Comparison of ENCODE assay signal across 16 cellular contexts in the genomic region with DNA sequence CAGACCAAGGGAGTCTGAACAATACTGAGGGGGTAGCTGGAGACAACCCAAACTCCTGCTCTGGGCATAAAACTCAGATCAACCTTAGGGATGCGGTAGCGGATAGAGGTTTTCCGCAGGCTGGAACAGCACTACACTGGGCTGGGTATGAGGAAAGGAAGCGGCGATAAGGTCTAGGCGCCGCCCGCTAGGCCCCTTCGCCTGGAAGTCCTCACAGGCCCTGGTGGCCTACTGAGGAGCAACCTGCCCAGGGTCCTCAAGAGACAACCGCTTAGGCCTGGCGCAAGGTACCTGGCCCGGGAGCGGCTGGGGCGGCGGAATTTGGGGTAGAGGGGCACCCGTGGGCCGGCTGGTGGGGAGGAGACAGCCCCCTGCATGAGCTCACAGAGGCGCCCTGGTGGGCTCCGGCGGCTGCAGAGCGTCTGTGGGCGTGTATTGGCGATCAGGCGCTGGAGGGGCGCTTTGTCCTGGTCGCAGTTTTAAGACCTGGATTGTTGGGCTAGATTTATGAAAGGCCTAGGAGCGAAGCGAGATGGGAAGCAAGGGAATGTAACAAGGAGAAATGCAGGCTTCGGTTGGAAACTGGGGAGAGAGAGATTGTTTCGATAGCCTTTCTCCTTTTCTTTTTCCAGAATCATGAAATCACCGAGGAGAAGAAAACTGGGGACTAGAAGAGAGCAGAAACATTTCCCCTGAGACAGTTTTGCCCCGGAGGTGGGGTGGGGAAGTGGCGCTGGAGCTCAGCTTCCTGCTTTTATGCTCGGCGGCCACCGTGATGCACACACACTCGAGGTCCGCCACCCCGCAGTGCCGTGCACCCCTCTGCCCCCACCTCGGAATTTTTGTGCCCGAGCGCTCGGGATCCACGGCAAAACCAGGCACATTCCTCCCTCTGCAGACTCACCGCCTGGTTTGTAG. TPM values are rescaled to one million over a fixed set of nuclear protein-coding genes. Genes with fewer than 3 reads are reported as not detected.
A peak's percentile ranks its signal among the peaks of the same experiment; 100 is the strongest.
DNase-seq lines count a peak whose midpoint lies in the region; ATAC-seq and TF ChIP-seq lines count a peak whose summit lies in the region.
"Had no signal": no experiment of that assay in that cellular context is flagged by ENCODE, and none has a peak within 500 bp of the region (broad histone marks: within the 10 kb centered on the region; RNA-seq: fewer than 3 reads in every experiment).

No MANE protein-coding gene starts in this region.

- H3K4me1 ChIP-seq in transverse colon: peaks cover 0 to 32% (median 10%) of the 10 kb centered on the region in 4 donors

- intact Hi-C loops in Right ventricle myocardium superior (cut with DNase I) (no loop called here), left cardiac atrium (cut with DNase I) (no loop called here), transverse colon (cut with DNase I; ENCODE audit: low total_unique reads) (no loop called here)

- in situ Hi-C loops in transverse colon (cut with MboI; ENCODE audit: low pct_ligation_motif_present in 1 of 4, low pct_unique_long_range_greater_than_20kb in 1 of 4, low sequenced_read_pairs in 3 of 4): no loop called here

- H3K9me3 Mint-ChIP-seq in activated naive CD8-positive, alpha-beta T cell (ENCODE audit: low read depth): no peaks in the 10 kb centered on the region
- peaks cover 3% of the 10 kb centered on the region for H3K9me3 Mint-ChIP-seq in memory B cell

- TF ChIP-seq EP300 in transverse colon (IDR thresholded peaks at IDR 0.05; ENCODE audit: low read depth): no peak

- DNase-seq in Right ventricle myocardium superior (peak; percentile 42), left cardiac atrium (no peak), memory B cell (ENCODE audit: low spot score in 2 of 2) (peak in 1 of 2 donors; percentile 33), transverse colon (peak; percentile 22), AG20443 (ENCODE audit: low spot score) (no peak), hypothalamus (lab: John Stamatoyannopoulos, UW) (no peak)
- DNase-seq: activated CD8-positive, alpha-beta memory T cell treated with anti-CD3 and anti-CD28 coated beads for 24 hours; AML-193; brain microvascular endothelial cell; NCI-H1092 treated with DMSO at 0.1 percent for 48 hours; NCI-H748 treated with DMSO at 0.1 percent for 48 hours; SW 1271 had no signal

- WGBS in transverse colon (ENCODE audit: low coverage in 1 of 2), 2 donors: 18 to 21% methylated on average over 16 to 45 of the region's 46 CpGs

- H3K4me3 ChIP-seq in transverse colon: peak overlapping the region; percentile 33 to 55 (median 46)

- no peak overlapping the region for H3K27ac Mint-ChIP-seq in activated naive CD8-positive, alpha-beta T cell
- H3K27ac Mint-ChIP-seq in memory B cell: peak overlapping the region; percentile 35

- peak overlapping the region; percentile 76 for H3K4me3 Mint-ChIP-seq in activated naive CD8-positive, alpha-beta T cell
- H3K4me3 Mint-ChIP-seq in memory B cell: peak overlapping the region; percentile 37

- H3K36me3 Mint-ChIP-seq in activated naive CD8-positive, alpha-beta T cell: peaks cover 3% of the 10 kb centered on the region
- H3K36me3 Mint-ChIP-seq in memory B cell: peaks cover 3% of the 10 kb centered on the region

- TF ChIP-seq CTCF in transverse colon (IDR thresholded peaks at IDR 0.05): no peak

- H3K27me3 Mint-ChIP-seq in activated naive CD8-positive, alpha-beta T cell: peaks cover 67% of the 10 kb centered on the region
- peaks cover 42% of the 10 kb centered on the region for H3K27me3 Mint-ChIP-seq in memory B cell

- no peak for TF ChIP-seq POLR2A in transverse colon (IDR thresholded peaks at IDR 0.05)

- no peaks in the 10 kb centered on the region for H3K9me3 ChIP-seq in transverse colon

- ATAC-seq in Right ventricle myocardium superior (ENCODE audit: poor library complexity): no peak
- ATAC-seq in left cardiac atrium: no peak
- ATAC-seq in memory B cell (ENCODE audit: low read depth): peak; percentile 53
- ATAC-seq in HG03139 (IDR thresholded peaks at IDR 0.05; ENCODE audit: unreplicated experiment): no peak
- ATAC-seq: left lobe of liver, right cardiac atrium had no signal

- no peaks in the 10 kb centered on the region for H3K36me3 ChIP-seq in transverse colon
- H3K36me3 ChIP-seq: brain microvascular endothelial cell had no signal

- peaks cover 99% of the 10 kb centered on the region for H3K27me3 ChIP-seq in transverse colon

- peak overlapping the region; percentile 86 to 94 (median 90) for H3K27ac ChIP-seq in transverse colon
- H3K27ac ChIP-seq: brain microvascular endothelial cell had no signal

- peaks cover 61% of the 10 kb centered on the region for H3K4me1 Mint-ChIP-seq in activated naive CD8-positive, alpha-beta T cell (ENCODE audit: low read depth)
- peaks cover 26% of the 10 kb centered on the region for H3K4me1 Mint-ChIP-seq in memory B cell

RNA-seq across cellular contexts. Expression of gene NKX2-3, which starts 2.4 kb away (rescaled TPM):
- total RNA-seq in Right ventricle myocardium superior: not detected
- total RNA-seq in left cardiac atrium: not detected
- total RNA-seq in transverse colon: 10 to 100 TPM in 2 of 4 donors, 1 to 10 TPM in 2; 7.0 to 11.1 (median 9.7) TPM
- total RNA-seq: right cardiac atrium had no signal

Comparison
In these comparisons a context has a peak if more than half of its experiments do, and no peak if none do; other contexts are left out.
1. DNase-seq: peak in Right ventricle myocardium superior (single experiment) and transverse colon (single experiment); none in left cardiac atrium (single experiment), AG20443 (single experiment) and hypothalamus (0 of 51).